ENCODE assay signal across 10 cellular contexts in genomic region chr1:77143529-77144121, GRCh38.
A peak's percentile ranks its signal among the peaks of the same experiment; 100 is the strongest.
DNase-seq lines count a peak whose midpoint lies in the region; ATAC-seq and TF ChIP-seq lines count a peak whose summit lies in the region.
"Had no signal": no experiment of that assay in that cellular context is flagged by ENCODE, and none has a peak within 500 bp of the region (broad histone marks: within the 10 kb centered on the region; RNA-seq: fewer than 3 reads in every experiment).

No MANE protein-coding gene starts in this region.

- peaks cover 0 to 3% of the 10 kb centered on the region in 2 donors for H3K9me3 Mint-ChIP-seq in stimulated activated naive B cell treated with anti-CD40 and anti-IgM and Interleukin-4, amounts not matched to agents 10 μg/mL and 1 μg/mL and 100 μg/mL, for 72 hours
- H3K9me3 Mint-ChIP-seq: stimulated activated naive CD8-positive, alpha-beta T cell treated with anti-CD3 and anti-CD28 coated beads, Interleukin-15, Interleukin-2, amounts not matched to agents 100 ng/mL and 50 ng/mL, for 24 hours had no signal

- no peak for ATAC-seq in stimulated activated naive B cell treated with anti-CD40 and anti-IgM and Interleukin-4, amounts not matched to agents 10 μg/mL and 1 μg/mL and 100 μg/mL, for 72 hours (replicated peaks)
- no peak for ATAC-seq in HG03039 (IDR thresholded peaks at IDR 0.05; ENCODE audit: unreplicated experiment)
- no peak for ATAC-seq in GM18519 (IDR thresholded peaks at IDR 0.05; ENCODE audit: low FRiP score, unreplicated experiment)
- no peak for ATAC-seq in GM21786 (IDR thresholded peaks at IDR 0.05; ENCODE audit: unreplicated experiment)

- H3K4me1 Mint-ChIP-seq in stimulated activated naive B cell treated with anti-CD40 and anti-IgM and Interleukin-4, amounts not matched to agents 10 μg/mL and 1 μg/mL and 100 μg/mL, for 72 hours, result no peaks in the 10 kb centered on the region

- no peak for TF ChIP-seq EP300 in Ishikawa (IDR thresholded peaks at IDR 0.05; ENCODE audit: borderline replicate concordance)

- H3K27ac Mint-ChIP-seq in stimulated activated naive B cell treated with anti-CD40 and anti-IgM and Interleukin-4, amounts not matched to agents 10 μg/mL and 1 μg/mL and 100 μg/mL, for 72 hours, result no peak overlapping the region
- H3K27ac Mint-ChIP-seq: stimulated activated naive CD8-positive, alpha-beta T cell treated with anti-CD3 and anti-CD28 coated beads, Interleukin-15, Interleukin-2, amounts not matched to agents 100 ng/mL and 50 ng/mL, for 24 hours had no signal

- peak; percentile 32; the same call in 1 of the 2 replicates for TF ChIP-seq RAD21 in Ishikawa (IDR thresholded peaks at IDR 0.05; ENCODE audit: low read depth)

- peak; percentile 23 for DNase-seq in CD1c-positive myeloid dendritic cell (ENCODE audit: extremely low spot score)
- DNase-seq in SKM-1 treated with dmso at 0.1 percent for 144 hours (lab: John Stamatoyannopoulos, UW; ENCODE audit: unreplicated experiment), result peak; percentile 20
- DNase-seq in kidney tubule cell (ENCODE audit: low spot score), result peak; percentile 29
- DNase-seq in stimulated activated naive B cell treated with anti-CD40 and anti-IgM and Interleukin-4, amounts not matched to agents 10 μg/mL and 1 μg/mL and 100 μg/mL, for 72 hours, result no peak
- DNase-seq: nucleus accumbens had no signal

- H3K4me3 Mint-ChIP-seq in stimulated activated naive B cell treated with anti-CD40 and anti-IgM and Interleukin-4, amounts not matched to agents 10 μg/mL and 1 μg/mL and 100 μg/mL, for 72 hours, result no peak overlapping the region
- H3K4me3 Mint-ChIP-seq: stimulated activated naive CD8-positive, alpha-beta T cell treated with anti-CD3 and anti-CD28 coated beads, Interleukin-15, Interleukin-2, amounts not matched to agents 100 ng/mL and 50 ng/mL, for 24 hours had no signal

- peaks cover 4 to 13% of the 10 kb centered on the region in 2 donors for H3K36me3 Mint-ChIP-seq in stimulated activated naive B cell treated with anti-CD40 and anti-IgM and Interleukin-4, amounts not matched to agents 10 μg/mL and 1 μg/mL and 100 μg/mL, for 72 hours

- H3K27me3 Mint-ChIP-seq in stimulated activated naive B cell treated with anti-CD40 and anti-IgM and Interleukin-4, amounts not matched to agents 10 μg/mL and 1 μg/mL and 100 μg/mL, for 72 hours, result no peaks in the 10 kb centered on the region
- H3K27me3 Mint-ChIP-seq: stimulated activated naive CD8-positive, alpha-beta T cell treated with anti-CD3 and anti-CD28 coated beads, Interleukin-15, Interleukin-2, amounts not matched to agents 100 ng/mL and 50 ng/mL, for 24 hours had no signal

TF ChIP-seq in Ishikawa, 13 proteins besides CTCF, POLR2A, EP300 and RAD21:
- no peak for TF ChIP-seq USF1 (IDR thresholded peaks at IDR 0.05)
- TF ChIP-seq, protein P1, sequence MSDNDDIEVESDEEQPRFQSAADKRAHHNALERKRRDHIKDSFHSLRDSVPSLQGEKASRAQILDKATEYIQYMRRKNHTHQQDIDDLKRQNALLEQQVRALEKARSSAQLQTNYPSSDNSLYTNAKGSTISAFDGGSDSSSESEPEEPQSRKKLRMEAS (IDR thresholded peaks at IDR 0.05), result no peak
- no peak for TF ChIP-seq TAF1 (IDR thresholded peaks at IDR 0.05; ENCODE audit: low read depth)
- TF ChIP-seq YY1 (IDR thresholded peaks at IDR 0.05; ENCODE audit: low read depth), result no peak
- TF ChIP-seq ZBTB7A (IDR thresholded peaks at IDR 0.05; ENCODE audit: low read depth), result no peak
- TF ChIP-seq NFIC (IDR thresholded peaks at IDR 0.05), result no peak
- TF ChIP-seq TEAD4 (IDR thresholded peaks at IDR 0.05), result no peak
- no peak for TF ChIP-seq TCF12 (IDR thresholded peaks at IDR 0.05; ENCODE audit: low read depth)
- TF ChIP-seq CREB1 (IDR thresholded peaks at IDR 0.05; ENCODE audit: low read depth), result no peak
